In the genomic region with DNA sequence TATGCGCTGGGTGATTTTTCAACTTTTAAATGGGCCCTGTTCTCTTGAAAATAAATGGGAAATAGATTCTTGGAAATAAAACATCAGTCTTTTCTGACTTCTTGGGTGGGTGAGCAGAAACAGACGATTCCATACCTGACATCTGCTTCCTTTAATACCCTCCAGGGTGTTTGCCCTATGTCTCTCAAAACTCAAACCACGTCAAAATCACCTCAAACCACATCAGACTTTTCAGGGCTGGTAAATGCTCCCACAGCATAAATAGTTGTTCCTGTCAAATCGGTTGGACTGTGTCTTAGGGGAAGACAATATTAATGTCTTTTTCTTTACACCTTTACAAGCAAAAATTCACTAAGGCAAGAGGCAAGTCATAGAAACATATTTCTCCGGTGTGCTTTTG, we compare ENCODE assay signal across 14 cellular contexts.
DNase-seq lines count a peak whose midpoint lies in the region; ATAC-seq and TF ChIP-seq lines count a peak whose summit lies in the region.
"Had no signal": no experiment of that assay in that cellular context is flagged by ENCODE, and none has a peak within 500 bp of the region (broad histone marks: within the 10 kb centered on the region; RNA-seq: fewer than 3 reads in every experiment).

No MANE protein-coding gene starts in this region.

- ATAC-seq in HG03025 (IDR thresholded peaks at IDR 0.05; ENCODE audit: low FRiP score, unreplicated experiment): no peak

- peaks cover 20% of the 10 kb centered on the region for H3K4me1 Mint-ChIP-seq in glutamatergic neuron (ENCODE audit: low read depth, unreplicated experiment)
- peaks cover 23% of the 10 kb centered on the region for H3K4me1 Mint-ChIP-seq in type B pancreatic cell (ENCODE audit: unreplicated experiment)
- peaks cover 25% of the 10 kb centered on the region for H3K4me1 Mint-ChIP-seq in progenitor cell of endocrine pancreas (ENCODE audit: low read depth)

- peaks cover 2% of the 10 kb centered on the region for H3K9me3 Mint-ChIP-seq in glutamatergic neuron (ENCODE audit: unreplicated experiment)
- no peaks in the 10 kb centered on the region for H3K9me3 Mint-ChIP-seq in type B pancreatic cell
- no peaks in the 10 kb centered on the region for H3K9me3 Mint-ChIP-seq in progenitor cell of endocrine pancreas (ENCODE audit: low read depth)
- H3K9me3 Mint-ChIP-seq: CD4-positive, CD25-positive, alpha-beta regulatory T cell; HFFc6 had no signal

- peak; percentile 84 for DNase-seq in Jurkat, Clone E6-1 (ENCODE audit: low read depth, low spot score)
- no peak for DNase-seq in glutamatergic neuron
- DNase-seq in type B pancreatic cell (ENCODE audit: extremely low spot score, unreplicated experiment): no peak
- DNase-seq in T-helper 1 cell: no peak
- no peak for DNase-seq in progenitor cell of endocrine pancreas (ENCODE audit: low spot score, unreplicated experiment)
- DNase-seq: CD4-positive, CD25-positive, alpha-beta regulatory T cell; CD8-positive, alpha-beta memory T cell; DMS 273 treated with DMSO at 0.1 percent for 48 hours; DMS79; GF-D8; GOT3; HFFc6 had no signal

- H3K36me3 Mint-ChIP-seq in glutamatergic neuron (ENCODE audit: unreplicated experiment) (no peaks in the 10 kb centered on the region), type B pancreatic cell (no peaks in the 10 kb centered on the region), progenitor cell of endocrine pancreas (ENCODE audit: insufficient read depth) (no peaks in the 10 kb centered on the region)
- H3K36me3 Mint-ChIP-seq: CD4-positive, CD25-positive, alpha-beta regulatory T cell; CD8-positive, alpha-beta memory T cell had no signal

- H3K27ac Mint-ChIP-seq in glutamatergic neuron (ENCODE audit: unreplicated experiment): peak overlapping the region; percentile 56
- H3K27ac Mint-ChIP-seq in type B pancreatic cell: peak overlapping the region; percentile 68
- H3K27ac Mint-ChIP-seq in progenitor cell of endocrine pancreas: no peak overlapping the region
- H3K27ac Mint-ChIP-seq: CD4-positive, CD25-positive, alpha-beta regulatory T cell; CD8-positive, alpha-beta memory T cell; HFFc6 had no signal

- H3K27me3 Mint-ChIP-seq in glutamatergic neuron (ENCODE audit: unreplicated experiment): peaks cover 1% of the 10 kb centered on the region
- peaks cover 11% of the 10 kb centered on the region for H3K27me3 Mint-ChIP-seq in type B pancreatic cell
- peaks cover 6% of the 10 kb centered on the region for H3K27me3 Mint-ChIP-seq in progenitor cell of endocrine pancreas
- H3K27me3 Mint-ChIP-seq: CD4-positive, CD25-positive, alpha-beta regulatory T cell had no signal

- TF ChIP-seq CTCF in glutamatergic neuron (IDR thresholded peaks at IDR 0.05; ENCODE audit: partially characterized antibody, unreplicated experiment): no peak
- no peak for TF ChIP-seq CTCF in type B pancreatic cell (conservative IDR thresholded peaks at IDR 0.05)
- no peak for TF ChIP-seq CTCF in progenitor cell of endocrine pancreas (IDR thresholded peaks at IDR 0.05; ENCODE audit: unreplicated experiment)

- H3K4me3 ChIP-seq in Jurkat, Clone E6-1 (ENCODE audit: low read length): no peak overlapping the region
- H3K4me3 ChIP-seq: HAP-1 had no signal

- no peak overlapping the region for H3K4me3 Mint-ChIP-seq in glutamatergic neuron (ENCODE audit: unreplicated experiment)
- H3K4me3 Mint-ChIP-seq in type B pancreatic cell: no peak overlapping the region
- no peak overlapping the region for H3K4me3 Mint-ChIP-seq in progenitor cell of endocrine pancreas (ENCODE audit: low read depth)
- H3K4me3 Mint-ChIP-seq: CD4-positive, CD25-positive, alpha-beta regulatory T cell; CD8-positive, alpha-beta memory T cell; HFFc6 had no signal
